13 cellular contexts compared by ENCODE assay signal in genomic region chr2:2188344-2189111, GRCh38.
"Had no signal": no experiment of that assay in that cellular context is flagged by ENCODE, and none has a peak within 500 bp of the region (broad histone marks: within the 10 kb centered on the region; RNA-seq: fewer than 3 reads in every experiment).

No MANE protein-coding gene starts in this region.

- H3K4me3 ChIP-seq: lung, testis had no signal

- H2AFZ ChIP-seq: parathyroid adenoma had no signal

- DNase-seq: activated CD4-positive, alpha-beta T cell treated with anti-CD3 and anti-CD28 coated beads for 48 hours; activated CD8-positive, alpha-beta memory T cell treated with anti-CD3 and anti-CD28 coated beads for 24 hours; activated naive CD4-positive, alpha-beta T cell treated with Interleukin-2 at 50 U/mL for 16 hours; dermis blood vessel endothelial cell; left colon; naive B cell; retina; stimulated activated CD4-positive, alpha-beta T cell treated with anti-CD3 and anti-CD28 coated beads, Interleukin-4, amount 100 ng/mL, for 24 hours; testis had no signal

- H3K79me2 ChIP-seq: parathyroid adenoma had no signal

- H3K9me3 ChIP-seq: testis had no signal

- ATAC-seq: esophagus mucosa, left colon, WTC11 had no signal

- H3K27ac ChIP-seq: parathyroid adenoma, testis had no signal

- H3K27me3 ChIP-seq: testis had no signal

- H3K9ac ChIP-seq: parathyroid adenoma had no signal

- H3K4me1 ChIP-seq: parathyroid adenoma, testis had no signal
